In the genomic region with DNA sequence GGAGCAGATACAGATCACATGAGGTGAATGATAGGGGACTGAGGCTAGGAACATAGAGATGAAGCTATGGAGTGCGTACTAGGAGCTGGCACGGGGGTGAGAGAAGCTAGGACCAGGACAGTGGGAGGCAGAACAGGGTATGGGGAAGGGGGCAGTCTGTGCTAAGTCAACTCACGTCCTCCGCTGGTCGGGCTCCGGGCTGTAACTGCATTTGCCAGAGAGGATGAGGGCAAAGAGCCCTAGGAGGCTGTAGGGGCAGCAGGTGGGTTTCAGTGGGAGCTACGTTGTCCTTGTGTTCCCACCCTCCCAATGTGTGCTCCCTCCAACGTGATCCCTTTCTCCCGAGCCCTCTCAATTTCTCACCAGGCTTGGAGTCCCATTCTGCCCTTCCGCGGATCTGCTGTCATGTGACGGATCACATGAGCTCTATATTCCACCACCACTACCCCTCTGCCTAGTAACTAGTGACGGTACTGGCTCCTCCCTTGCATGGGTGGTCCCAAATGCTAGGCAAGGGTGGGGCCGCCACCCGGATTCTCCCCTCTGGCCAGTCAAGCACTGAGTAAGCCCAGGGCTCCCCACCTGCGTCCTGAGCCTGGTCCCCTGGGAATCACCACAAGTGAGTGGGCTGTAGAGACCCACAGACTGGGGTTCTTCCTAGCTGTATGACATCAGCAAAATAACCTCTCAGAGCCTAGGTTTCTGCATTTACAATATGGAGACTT, we compare ENCODE assay signal across 9 cellular contexts. TPM values are rescaled to one million over a fixed set of nuclear protein-coding genes. Genes with fewer than 3 reads are reported as not detected.
DNase-seq lines count a peak whose midpoint lies in the region; ATAC-seq and TF ChIP-seq lines count a peak whose summit lies in the region.
"Had no signal": no experiment of that assay in that cellular context is flagged by ENCODE, and none has a peak within 500 bp of the region (broad histone marks: within the 10 kb centered on the region; RNA-seq: fewer than 3 reads in every experiment).

TPP1 (minus strand) TSS at position 402 of the 725 bp plus-strand sequence; CDS start at position 380, 22 bp downstream.

- peak; percentile 79 for DNase-seq in AG09309 (ENCODE audit: low read depth)
- peak; percentile 86 for DNase-seq in NCI-H226
- DNase-seq in WTC11 (ENCODE audit: low spot score), result peak; percentile 92
- peak; percentile 62 to 99 (median 93) for DNase-seq in caudate nucleus (lab: John Stamatoyannopoulos, UW)
- DNase-seq in inferior parietal cortex (ENCODE audit: extremely low spot score), result peak; percentile 99
- peak; percentile 96 for DNase-seq in spleen

- CTCF ChIA-PET in WTC11 (lab: Charles Lee), result interaction anchor here (0.6 to 3.2 kb wide), 16 partner anchors 11 to 256 kb away, joined by 3 to 12 read pairs (median 4); partner anchors contain the start of genes ILK, MRPL17 and RRP8

- H3K4me1 Mint-ChIP-seq in WTC11, result no peaks in the 10 kb centered on the region

- H3K9me3 ChIP-seq in spleen, result no peaks in the 10 kb centered on the region

- peaks cover 0 to 48% (median 30%) of the 10 kb centered on the region in 6 donors for H3K36me3 ChIP-seq in spleen

- POLR2A ChIA-PET in WTC11 (lab: Charles Lee), result interaction anchor here (0.5 to 1.8 kb wide), 8 partner anchors 10 to 75 kb away, joined by 3 to 6 read pairs (median 4); partner anchors contain the start of genes ILK and MRPL17

- no peaks in the 10 kb centered on the region for H3K27me3 Mint-ChIP-seq in WTC11 (ENCODE audit: low read depth)

- no peak within 1 kb of the TSS for H3K4me3 Mint-ChIP-seq in WTC11

- 0 to 2% (median 1%) methylated on average over 15 to 16 of the region's 16 CpGs for WGBS in spleen, 5 donors

- ATAC-seq in GM19023 (IDR thresholded peaks at IDR 0.05; ENCODE audit: unreplicated experiment) (peak; percentile 98), HG03196 (IDR thresholded peaks at IDR 0.05; ENCODE audit: unreplicated experiment) (peak; percentile 97), WTC11 (peak; percentile 99)

- peaks cover 17 to 76% (median 36%) of the 10 kb centered on the region in 6 donors for H3K4me1 ChIP-seq in spleen

- H3K27ac Mint-ChIP-seq in WTC11, result no peak within 1 kb of the TSS
- H3K27ac Mint-ChIP-seq: T-helper 1 cell treated with Interleukin-12 subunit alpha and Interleukin-12 subunit beta and Interleukin-4 antibody, amounts not matched to agents 30 μg/mL and 1 μg/mL, for 36 hours had no signal

- H3K27me3 ChIP-seq in spleen (replicated peaks in 1 of 7), result no peaks in the 10 kb centered on the region

- H3K36me3 Mint-ChIP-seq in WTC11, result no peaks in the 10 kb centered on the region

- H3K9me3 Mint-ChIP-seq in WTC11, result no peaks in the 10 kb centered on the region
- H3K9me3 Mint-ChIP-seq: T-helper 1 cell treated with Interleukin-12 subunit alpha and Interleukin-12 subunit beta and Interleukin-4 antibody, amounts not matched to agents 30 μg/mL and 1 μg/mL, for 36 hours had no signal

- TF ChIP-seq POLR2A in spleen (IDR thresholded peaks at IDR 0.05), result peak; percentile 8 to 71 (median 69)

- H3K4me3 ChIP-seq in AG09309 (ENCODE audit: control insufficient read depth, low read depth, low read length) (peak within 1 kb of the TSS; percentile 65), spleen (peak within 1 kb of the TSS; percentile 66 to 95 (median 76))

- no peak for TF ChIP-seq CTCF in AG09309 (IDR thresholded peaks at IDR 0.05; ENCODE audit: control insufficient read depth, insufficient read depth, low read depth, low read length, missing control alignments)
- TF ChIP-seq CTCF in WTC11 (IDR thresholded peaks at IDR 0.05), result no peak
- TF ChIP-seq CTCF in spleen (IDR thresholded peaks at IDR 0.05 in 8 of 11, conservative IDR thresholded peaks at IDR 0.05 in 3 of 11), result no peak

- intact Hi-C loops in spleen (cut with DNase I; ENCODE audit: low total_unique reads), result no loop called here

- H3K27ac ChIP-seq in caudate nucleus (ENCODE audit: low read depth, low read length), result peak within 1 kb of the TSS; percentile 94
- peak within 1 kb of the TSS; percentile 91 to 98 (median 94) for H3K27ac ChIP-seq in spleen

TF ChIP-seq in WTC11, 78 proteins besides CTCF, POLR2A, EP300 and RAD21 (continues in another document):
- TF ChIP-seq GABPB1 (CRISPR knock-in tag; IDR thresholded peaks at IDR 0.05) (no peak), NR1H2 (CRISPR knock-in tag; IDR thresholded peaks at IDR 0.05) (no peak), SMAD3 (CRISPR knock-in tag; IDR thresholded peaks at IDR 0.05; ENCODE audit: borderline replicate concordance) (no peak), ZBTB21 (CRISPR knock-in tag; IDR thresholded peaks at IDR 0.05; ENCODE audit: borderline replicate concordance) (no peak), ELF4 (CRISPR knock-in tag; IDR thresholded peaks at IDR 0.05; ENCODE audit: low read depth) (no peak), ZNF671 (CRISPR knock-in tag; IDR thresholded peaks at IDR 0.05) (no peak), FOXK1 (CRISPR knock-in tag; IDR thresholded peaks at IDR 0.05) (peak; percentile 77), ERG (CRISPR knock-in tag; IDR thresholded peaks at IDR 0.05) (no peak), SP1 (CRISPR knock-in tag; conservative IDR thresholded peaks at IDR 0.05) (peak; percentile 75; the same call in 1 of the 2 replicates), JUN (CRISPR knock-in tag; IDR thresholded peaks at IDR 0.05) (no peak), ZNF219 (CRISPR knock-in tag; IDR thresholded peaks at IDR 0.05; ENCODE audit: borderline replicate concordance) (no peak), ZNF396 (CRISPR knock-in tag; IDR thresholded peaks at IDR 0.05; ENCODE audit: borderline replicate concordance) (no peak), HMGA2 (CRISPR knock-in tag; IDR thresholded peaks at IDR 0.05) (no peak), NR2C2 (CRISPR knock-in tag; IDR thresholded peaks at IDR 0.05) (no peak), USF1 (CRISPR knock-in tag; IDR thresholded peaks at IDR 0.05) (peak; percentile 99), ZNF423 (CRISPR knock-in tag; IDR thresholded peaks at IDR 0.05) (no peak), CREM (CRISPR knock-in tag; IDR thresholded peaks at IDR 0.05) (peak; percentile 85), KAT7 (CRISPR knock-in tag; IDR thresholded peaks at IDR 0.05; ENCODE audit: borderline replicate concordance) (no peak)
- TF ChIP-seq, protein P1, sequence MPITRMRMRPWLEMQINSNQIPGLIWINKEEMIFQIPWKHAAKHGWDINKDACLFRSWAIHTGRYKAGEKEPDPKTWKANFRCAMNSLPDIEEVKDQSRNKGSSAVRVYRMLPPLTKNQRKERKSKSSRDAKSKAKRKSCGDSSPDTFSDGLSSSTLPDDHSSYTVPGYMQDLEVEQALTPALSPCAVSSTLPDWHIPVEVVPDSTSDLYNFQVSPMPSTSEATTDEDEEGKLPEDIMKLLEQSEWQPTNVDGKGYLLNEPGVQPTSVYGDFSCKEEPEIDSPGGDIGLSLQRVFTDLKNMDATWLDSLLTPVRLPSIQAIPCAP (CRISPR knock-in tag; IDR thresholded peaks at IDR 0.05), result no peak
- TF ChIP-seq, protein P2, sequence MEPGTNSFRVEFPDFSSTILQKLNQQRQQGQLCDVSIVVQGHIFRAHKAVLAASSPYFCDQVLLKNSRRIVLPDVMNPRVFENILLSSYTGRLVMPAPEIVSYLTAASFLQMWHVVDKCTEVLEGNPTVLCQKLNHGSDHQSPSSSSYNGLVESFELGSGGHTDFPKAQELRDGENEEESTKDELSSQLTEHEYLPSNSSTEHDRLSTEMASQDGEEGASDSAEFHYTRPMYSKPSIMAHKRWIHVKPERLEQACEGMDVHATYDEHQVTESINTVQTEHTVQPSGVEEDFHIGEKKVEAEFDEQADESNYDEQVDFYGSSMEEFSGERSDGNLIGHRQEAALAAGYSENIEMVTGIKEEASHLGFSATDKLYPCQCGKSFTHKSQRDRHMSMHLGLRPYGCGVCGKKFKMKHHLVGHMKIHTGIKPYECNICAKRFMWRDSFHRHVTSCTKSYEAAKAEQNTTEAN (CRISPR knock-in tag; IDR thresholded peaks at IDR 0.05), result no peak
- TF ChIP-seq, protein P3, sequence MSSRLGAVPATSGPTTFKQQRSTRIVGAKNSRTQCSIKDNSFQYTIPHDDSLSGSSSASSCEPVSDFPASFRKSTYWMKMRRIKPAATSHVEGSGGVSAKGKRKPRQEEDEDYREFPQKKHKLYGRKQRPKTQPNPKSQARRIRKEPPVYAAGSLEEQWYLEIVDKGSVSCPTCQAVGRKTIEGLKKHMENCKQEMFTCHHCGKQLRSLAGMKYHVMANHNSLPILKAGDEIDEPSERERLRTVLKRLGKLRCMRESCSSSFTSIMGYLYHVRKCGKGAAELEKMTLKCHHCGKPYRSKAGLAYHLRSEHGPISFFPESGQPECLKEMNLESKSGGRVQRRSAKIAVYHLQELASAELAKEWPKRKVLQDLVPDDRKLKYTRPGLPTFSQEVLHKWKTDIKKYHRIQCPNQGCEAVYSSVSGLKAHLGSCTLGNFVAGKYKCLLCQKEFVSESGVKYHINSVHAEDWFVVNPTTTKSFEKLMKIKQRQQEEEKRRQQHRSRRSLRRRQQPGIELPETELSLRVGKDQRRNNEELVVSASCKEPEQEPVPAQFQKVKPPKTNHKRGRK (CRISPR knock-in tag; IDR thresholded peaks at IDR 0.05; ENCODE audit: borderline replicate concordance), result no peak

RNA-seq across cellular contexts. Expression of gene TPP1, which starts in this region (rescaled TPM):
- total RNA-seq in WTC11 (2021) (36.2 to 51.4 TPM (median 44.8 TPM) in 3 replicates), spleen (100 to 1,000 TPM; 159 to 306 (median 232) TPM)
- polyA plus RNA-seq in spleen, result 10 to 100 TPM; 54.9 to 61.6 (median 60.6) TPM

Comparison
In these comparisons a context has a peak if more than half of its experiments do, and no peak if none do; other contexts are left out.
1. Peak in every context shown above with its lines: DNase-seq, ATAC-seq, H3K4me3 ChIP-seq and H3K27ac ChIP-seq.